8 cellular contexts compared by ENCODE assay signal in the genomic region with DNA sequence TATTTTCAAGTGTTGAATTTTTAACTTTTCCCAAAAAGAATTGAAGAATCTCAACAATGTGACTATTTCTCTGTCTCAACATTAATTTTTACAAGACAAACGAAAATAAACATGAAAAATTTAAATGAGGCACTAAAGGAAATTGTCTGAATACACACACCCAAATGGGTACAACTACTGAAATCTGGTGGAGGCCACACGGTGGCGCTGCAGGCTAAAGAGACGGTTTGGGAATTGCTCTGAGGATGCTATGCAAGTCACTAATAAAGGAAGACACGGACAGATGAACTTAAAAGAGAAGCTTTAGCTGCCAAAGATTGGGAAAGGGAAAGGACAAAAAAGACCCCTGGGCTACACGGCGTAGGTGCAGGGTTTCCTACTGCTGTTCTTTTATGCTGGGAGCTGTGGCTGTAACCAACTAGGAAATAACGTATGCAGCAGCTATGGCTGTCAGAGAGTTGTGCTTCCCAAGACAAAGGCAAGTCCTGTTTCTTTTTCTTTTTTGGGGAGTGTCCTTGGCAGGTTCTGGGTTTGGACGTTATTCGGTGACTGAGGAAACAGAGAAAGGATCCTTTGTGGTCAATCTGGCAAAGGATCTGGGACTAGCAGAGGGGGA. TPM values are rescaled to one million over a fixed set of nuclear protein-coding genes. Genes with fewer than 3 reads are reported as not detected.
DNase-seq lines count a peak whose midpoint lies in the region; ATAC-seq, FAIRE-seq and TF ChIP-seq lines count a peak whose summit lies in the region.

Gene PCDHB10 (plus strand): TSS at position 244 of the 616 bp plus-strand sequence. CDS start 200 bp downstream, at position 444.

- FAIRE-seq in H1 (lab: Jason Lieb, UNC): peak; percentile 94

- no peaks in the 10 kb centered on the region; the same call in 1 of the 2 replicates for H3K23me2 ChIP-seq in H1 (ENCODE audit: low read depth, low read length)

- in situ Hi-C loops in ACHN (cut with HindIII; ENCODE audit: low pct_ligation_motif_present, low pct_unique_long_range_greater_than_20kb, low sequenced_read_pairs) (no loop called here), G401 (cut with HindIII; ENCODE audit: low sequenced_read_pairs) (loop anchor here (25.0 kb wide), 1 partner anchor 370 kb away; no protein-coding TSS in a partner anchor)

- POLR2A ChIA-PET in H1 (lab: Charles Lee; ENCODE audit: partially characterized antibody): interaction anchor here (1.2 to 1.8 kb wide), 3 partner anchors 10 to 98 kb away, joined by 3 to 6 read pairs (median 5); partner anchors contain the start of genes PCDHB16, PCDHB2 and PCDHB5

- intact Hi-C loops in psoas muscle (cut with DNase I): no loop called here

- H3K27me3 ChIP-seq in NT2/D1 (ENCODE audit: insufficient read depth, insufficient read length) (peaks cover 15% of the 10 kb centered on the region), H1 (replicated peaks in 1 of 4; ENCODE audit: control insufficient read depth in 3 of 4, extremely low read depth in 1 of 4, insufficient read depth in 3 of 4, low read length in 3 of 4) (no peaks in the 10 kb centered on the region), psoas muscle (ENCODE audit: insufficient read depth in 3 of 3, low read length in 2 of 3) (peaks cover 0 to 13% (median 5%) of the 10 kb centered on the region in 3 donors)

- no peak within 1 kb of the TSS for H3K14ac ChIP-seq in H1 (ENCODE audit: insufficient read length)

- H3K4me2 ChIP-seq in H1 (ENCODE audit: insufficient read depth in 1 of 2, low read depth in 2 of 2, low read length in 2 of 2): peak within 1 kb of the TSS; percentile 36 to 54

- TF ChIP-seq POLR2A in H1 (IDR thresholded peaks at IDR 0.05; ENCODE audit: control extremely low read depth in 1 of 2, low read depth in 2 of 2, low read length in 2 of 2): no peak

- no peaks in the 10 kb centered on the region for H3K79me2 ChIP-seq in H1 (ENCODE audit: control insufficient read depth in 1 of 2, insufficient read depth in 2 of 2, low read length in 2 of 2)

- H4K8ac ChIP-seq in H1 (ENCODE audit: extremely low read depth, insufficient read depth, low read length): no peak within 1 kb of the TSS

- TF ChIP-seq EP300 in H1 (IDR thresholded peaks at IDR 0.05; ENCODE audit: borderline replicate concordance in 1 of 2, low read depth in 2 of 2, low read length in 2 of 2): no peak

- CTCF ChIA-PET in H1 (lab: Charles Lee; ENCODE audit: partially characterized antibody): interaction anchor here (0.6 to 3.9 kb wide), 73 partner anchors 7 to 406 kb away, joined by 3 to 44 read pairs (median 4); partner anchors contain the start of genes PCDHA1, PCDHA2, PCDHB11 and PCDHB12

- no peak within 1 kb of the TSS for H4K5ac ChIP-seq in H1 (ENCODE audit: insufficient read length, low read depth, low read length)

- no peak for ATAC-seq in psoas muscle
- ATAC-seq in GM21576 (IDR thresholded peaks at IDR 0.05; ENCODE audit: unreplicated experiment): no peak
- no peak for ATAC-seq in HG03442 (IDR thresholded peaks at IDR 0.05; ENCODE audit: unreplicated experiment)

- TF ChIP-seq RAD21 in H1 (IDR thresholded peaks at IDR 0.05 in 1 of 2, conservative IDR thresholded peaks at IDR 0.05 in 1 of 2; ENCODE audit: low read depth in 2 of 2, low read length in 2 of 2): peak; percentile 82 to 84

- H3K23ac ChIP-seq in H1 (ENCODE audit: insufficient read length): no peak within 1 kb of the TSS

- H3K4ac ChIP-seq in H1 (replicated peaks; ENCODE audit: insufficient read length, low read depth, low read length): no peak within 1 kb of the TSS

- TF ChIP-seq CTCF in H1 (IDR thresholded peaks at IDR 0.05; ENCODE audit: control extremely low read depth in 1 of 3, insufficient read depth in 1 of 3, low read depth in 1 of 3, low read length in 3 of 3): peak; percentile 72 to 83 (median 83)
- peak; percentile 34 for TF ChIP-seq CTCF in psoas muscle (IDR thresholded peaks at IDR 0.05)

- H3K56ac ChIP-seq in H1 (replicated peaks; ENCODE audit: insufficient read length, low read depth, low read length): no peak within 1 kb of the TSS

- peak within 1 kb of the TSS; percentile 99 for H2AFZ ChIP-seq in H1 (ENCODE audit: low read length)

- DNase-seq in ACHN (peak; percentile 41), G401 (ENCODE audit: low spot score) (peak; percentile 57), NT2/D1 (ENCODE audit: low read depth, low spot score) (peak; percentile 36), H1 (ENCODE audit: low read depth in 1 of 2, low spot score in 2 of 2) (peak in 1 of 2 experiments; percentile 92), psoas muscle (no peak), OCI-M2 (lab: John Stamatoyannopoulos, UW; ENCODE audit: unreplicated experiment) (no peak)

- H3K79me1 ChIP-seq in H1 (ENCODE audit: low read depth, low read length): no peaks in the 10 kb centered on the region

- no peaks in the 10 kb centered on the region for H4K20me1 ChIP-seq in H1 (replicated peaks in 1 of 2; ENCODE audit: control insufficient read depth in 1 of 2, insufficient read depth in 2 of 2, low read length in 2 of 2)

- H3K27ac ChIP-seq in H1 (ENCODE audit: low read depth, low read length): no peak within 1 kb of the TSS
- H3K27ac ChIP-seq in psoas muscle: no peak within 1 kb of the TSS

- H2BK20ac ChIP-seq in H1 (ENCODE audit: low read length): no peak within 1 kb of the TSS

- H3K36me3 ChIP-seq in NT2/D1 (ENCODE audit: insufficient read depth, insufficient read length, low read length) (no peaks in the 10 kb centered on the region), H1 (ENCODE audit: control insufficient read depth in 2 of 4, insufficient read depth in 4 of 4, low read length in 3 of 4) (no peaks in the 10 kb centered on the region), psoas muscle (ENCODE audit: insufficient read depth in 1 of 2, low read depth in 1 of 2) (no peaks in the 10 kb centered on the region)

- H2BK5ac ChIP-seq in H1 (ENCODE audit: low read depth, low read length): no peak within 1 kb of the TSS

- no peak within 1 kb of the TSS for H3K18ac ChIP-seq in H1 (ENCODE audit: extremely low read depth, low read length)

- H3K4me1 ChIP-seq in NT2/D1 (ENCODE audit: insufficient read depth, insufficient read length) (no peaks in the 10 kb centered on the region), H1 (replicated peaks in 1 of 4; ENCODE audit: control insufficient read depth in 3 of 4, insufficient read depth in 4 of 4, low read length in 3 of 4) (no peaks in the 10 kb centered on the region; a peak in 1 of 7 replicates), psoas muscle (no peaks in the 10 kb centered on the region)

- H2BK12ac ChIP-seq in H1 (ENCODE audit: low read depth, low read length): 0 out of 2 replicates have a peak within 1 kb of the TSS, but pooled peaks have one; percentile 43

- H2BK120ac ChIP-seq in H1 (replicated peaks; ENCODE audit: low read depth, low read length): no peak within 1 kb of the TSS

- WGBS in H1 (ENCODE audit: extremely low coverage in 1 of 2, insufficient coverage in 1 of 2, insufficient read length in 1 of 2, insufficient replicate concordance in 2 of 2, low coverage in 1 of 2, low lambda C conversion rate in 2 of 2, missing lambda C conversion rate in 1 of 2), 2 experiments: 24% methylated on average over 10 of the region's 10 CpGs; no CpG with 5 or more reads in 1 of the 2 experiments
- 4 to 6% (median 6%) methylated on average over 8 to 10 of the region's 10 CpGs for WGBS in psoas muscle, 3 donors

- no peak within 1 kb of the TSS for H3K9ac ChIP-seq in NT2/D1 (ENCODE audit: insufficient read length, low read depth)
- no peak within 1 kb of the TSS for H3K9ac ChIP-seq in H1 (replicated peaks in 1 of 4; ENCODE audit: extremely low read depth in 1 of 4, low read depth in 3 of 4, low read length in 3 of 4)

- H2AK5ac ChIP-seq in H1 (ENCODE audit: low read depth, low read length): no peak within 1 kb of the TSS

- no peak within 1 kb of the TSS for H2BK15ac ChIP-seq in H1 (ENCODE audit: low read length)

- no peak within 1 kb of the TSS for H4K91ac ChIP-seq in H1 (replicated peaks; ENCODE audit: insufficient read length, low read length)

- H3K4me3 ChIP-seq in NT2/D1 (ENCODE audit: insufficient read length, low read depth) (no peak within 1 kb of the TSS), H1 (ENCODE audit: extremely low read depth in 1 of 4, insufficient read depth in 2 of 4, low read depth in 3 of 4, low read length in 4 of 4) (peak within 1 kb of the TSS; percentile 14 to 46 (median 35); a peak in 6 of 8 replicates), psoas muscle (no peak within 1 kb of the TSS)

- H3K9me3 ChIP-seq in NT2/D1 (ENCODE audit: insufficient read depth, low read length): peaks cover 12% of the 10 kb centered on the region
- peaks cover 6 to 8% of the 10 kb centered on the region in 2 experiments; a peak in 2 of 4 replicates for H3K9me3 ChIP-seq in H1 (ENCODE audit: insufficient read depth in 2 of 2, low read depth in 1 of 2, low read length in 1 of 2)
- peaks cover 22% of the 10 kb centered on the region for H3K9me3 ChIP-seq in psoas muscle

TF ChIP-seq in H1, 55 proteins besides CTCF, POLR2A, EP300 and RAD21 (continues in another document):
- no peak for TF ChIP-seq TAF7 (optimal IDR thresholded peaks at IDR 0.05; ENCODE audit: borderline replicate concordance, low read depth, low read length)
- TF ChIP-seq TCF12 (IDR thresholded peaks at IDR 0.05; ENCODE audit: low read depth, low read length): no peak
- TF ChIP-seq, protein P1, sequence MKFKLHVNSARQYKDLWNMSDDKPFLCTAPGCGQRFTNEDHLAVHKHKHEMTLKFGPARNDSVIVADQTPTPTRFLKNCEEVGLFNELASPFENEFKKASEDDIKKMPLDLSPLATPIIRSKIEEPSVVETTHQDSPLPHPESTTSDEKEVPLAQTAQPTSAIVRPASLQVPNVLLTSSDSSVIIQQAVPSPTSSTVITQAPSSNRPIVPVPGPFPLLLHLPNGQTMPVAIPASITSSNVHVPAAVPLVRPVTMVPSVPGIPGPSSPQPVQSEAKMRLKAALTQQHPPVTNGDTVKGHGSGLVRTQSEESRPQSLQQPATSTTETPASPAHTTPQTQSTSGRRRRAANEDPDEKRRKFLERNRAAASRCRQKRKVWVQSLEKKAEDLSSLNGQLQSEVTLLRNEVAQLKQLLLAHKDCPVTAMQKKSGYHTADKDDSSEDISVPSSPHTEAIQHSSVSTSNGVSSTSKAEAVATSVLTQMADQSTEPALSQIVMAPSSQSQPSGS (IDR thresholded peaks at IDR 0.05; ENCODE audit: low read length): no peak
- TF ChIP-seq SRF (IDR thresholded peaks at IDR 0.05; ENCODE audit: low read depth, low read length): no peak

RNA-seq across cellular contexts. Expression of gene PCDHB10, which starts in this region (rescaled TPM):
- 0.44 TPM in 1 of 2 replicates, not detected in the other for total RNA-seq in G401 (2014; rRNA removed; shearing (Covaris generic))
- 1.8 and 1.9 TPM in 2 replicates for total RNA-seq in H1 (2021; fragmentation: NEBNext Ultra II Directional; extraction: Animal tissue kit (Norgen Biotek cat#: 25700))
- 1.3 and 1.5 TPM in 2 replicates for polyA plus RNA-seq in H1 (2011; rRNA removed)
- 1.4 TPM for polyA plus RNA-seq in H1 (2011; cell fraction: cytosol; rRNA removed)
- 2.0 TPM for polyA plus RNA-seq in H1 (2011; cell fraction: nucleus; rRNA removed)
- polyA plus RNA-seq in H1 (2012, experiment 1 of 2): 0.84 to 1.2 TPM (median 0.91 TPM) in 4 replicates
- polyA plus RNA-seq in H1 (2012, experiment 2 of 2): 0.29 TPM
- polyA plus RNA-seq in H1 (2013, experiment 1 of 2): 2.6 TPM
- polyA plus RNA-seq in H1 (2013, experiment 2 of 2): 2.1 TPM
- polyA minus RNA-seq in H1 (2011; rRNA and poly(A)+ RNA removed): 0.44 and 0.61 TPM in 2 replicates
- polyA minus RNA-seq in H1 (2011; cell fraction: cytosol; rRNA and poly(A)+ RNA removed): 0.51 TPM
- 1.9 TPM for polyA minus RNA-seq in H1 (2011; cell fraction: nucleus; rRNA and poly(A)+ RNA removed)
- under 1 TPM; 0.26 to 0.29 (median 0.26) TPM for total RNA-seq in psoas muscle
- under 1 TPM; 0.13 to 0.17 (median 0.14) TPM for polyA plus RNA-seq in psoas muscle

Comparison
In these comparisons a context has a peak if more than half of its experiments do, and no peak if none do; other contexts are left out.
1. Peak in DNase-seq in G401; RNA of the gene not detected or under 1 TPM.
2. DNase-seq: peak in ACHN (single experiment) and NT2/D1 (single experiment); none in psoas muscle (0 of 2) and OCI-M2 (single experiment).
3. H3K4me3 ChIP-seq: peak in H1 (4 of 4); none in NT2/D1 (single experiment) and psoas muscle (single experiment).